In genomic region chr19:2168619-2169424, GRCh38 we compare ENCODE assay signal across 8 cellular contexts. TPM values are rescaled to one million over a fixed set of nuclear protein-coding genes. Genes with fewer than 3 reads are reported as not detected.
DNase-seq lines count a peak whose midpoint lies in the region; ATAC-seq and TF ChIP-seq lines count a peak whose summit lies in the region.

No MANE protein-coding gene starts in this region.

- no peak overlapping the region for H3K4me3 ChIP-seq in SJSA1
- H3K4me3 ChIP-seq in adipocyte (ENCODE audit: low read length): peak overlapping the region; percentile 72
- H3K4me3 ChIP-seq in cardiac muscle cell: no peak overlapping the region
- H3K4me3 ChIP-seq in prostate gland: no peak overlapping the region
- peak overlapping the region in 1 of 2 donors; percentile 15 for H3K4me3 ChIP-seq in vagina

- WGBS in prostate gland: 17% methylated on average over 24 of the region's 24 CpGs

- ATAC-seq in GM18870 (IDR thresholded peaks at IDR 0.05; ENCODE audit: unreplicated experiment): peak; percentile 46
- ATAC-seq in HG03280 (IDR thresholded peaks at IDR 0.05; ENCODE audit: unreplicated experiment): peak; percentile 34

- peak; percentile 94 for DNase-seq in AG08396 (ENCODE audit: low spot score)
- peak; percentile 97 to 98 for DNase-seq in SJSA1 (ENCODE audit: low read depth in 1 of 2, low spot score in 2 of 2)
- DNase-seq in adipocyte (ENCODE audit: low read depth): peak; percentile 98
- DNase-seq in cardiac muscle cell (ENCODE audit: low read depth in 1 of 2, low spot score in 1 of 2): peak; percentile 88 to 98
- DNase-seq in prostate gland (ENCODE audit: low spot score): peak; percentile 93
- DNase-seq in vagina (ENCODE audit: extremely low spot score in 2 of 2): peak in 1 of 2 donors; percentile 97

- peak overlapping the region; percentile 85 for H3K9ac ChIP-seq in adipocyte (ENCODE audit: low read length)

- intact Hi-C loops in prostate gland (cut with DNase I) (loop anchor here (2.0 kb wide), 1 partner anchor 16 kb away; no protein-coding TSS in a partner anchor), vagina (cut with DNase I) (loop anchor here (5.0 kb wide), 1 partner anchor 68 kb away; the partner anchor contains the start of genes PLEKHJ1 and SF3A2)

- no peaks in the 10 kb centered on the region for H3K9me3 ChIP-seq in SJSA1 (replicated peaks)
- H3K9me3 ChIP-seq in adipocyte (ENCODE audit: control insufficient read depth, low read length): no peaks in the 10 kb centered on the region
- H3K9me3 ChIP-seq in cardiac muscle cell (ENCODE audit: low read depth): no peaks in the 10 kb centered on the region
- no peaks in the 10 kb centered on the region for H3K9me3 ChIP-seq in prostate gland
- H3K9me3 ChIP-seq in vagina: no peaks in the 10 kb centered on the region

- TF ChIP-seq CTCF in cardiac muscle cell (IDR thresholded peaks at IDR 0.05; ENCODE audit: low read depth, low read length) (no peak), prostate gland (IDR thresholded peaks at IDR 0.05) (no peak), vagina (IDR thresholded peaks at IDR 0.05) (no peak)

- TF ChIP-seq POLR2A in prostate gland (IDR thresholded peaks at IDR 0.05) (peak; percentile 64), vagina (IDR thresholded peaks at IDR 0.05) (no peak)

- no peaks in the 10 kb centered on the region for H3K27me3 ChIP-seq in SJSA1 (replicated peaks)
- no peaks in the 10 kb centered on the region for H3K27me3 ChIP-seq in adipocyte (replicated peaks; ENCODE audit: control insufficient read depth, insufficient read depth, low read length)
- H3K27me3 ChIP-seq in cardiac muscle cell: no peaks in the 10 kb centered on the region
- H3K27me3 ChIP-seq in prostate gland (replicated peaks; ENCODE audit: insufficient read depth): no peaks in the 10 kb centered on the region
- no peaks in the 10 kb centered on the region for H3K27me3 ChIP-seq in vagina

- H3K36me3 ChIP-seq in SJSA1 (peaks cover 37% of the 10 kb centered on the region), adipocyte (ENCODE audit: control insufficient read depth, insufficient read depth, low read length, severe bottlenecking) (peaks cover 7% of the 10 kb centered on the region), cardiac muscle cell (no peaks in the 10 kb centered on the region), prostate gland (no peaks in the 10 kb centered on the region), vagina (no peaks in the 10 kb centered on the region)

- H3K4me1 ChIP-seq in SJSA1 (replicated peaks): peaks cover 42% of the 10 kb centered on the region
- H3K4me1 ChIP-seq in adipocyte (ENCODE audit: control insufficient read depth, insufficient read depth, low read length): peaks cover 61% of the 10 kb centered on the region
- H3K4me1 ChIP-seq in cardiac muscle cell (ENCODE audit: low read depth): peaks cover 67% of the 10 kb centered on the region
- H3K4me1 ChIP-seq in prostate gland (replicated peaks): peaks cover 26% of the 10 kb centered on the region
- peaks cover 55% of the 10 kb centered on the region for H3K4me1 ChIP-seq in vagina

- peak overlapping the region; percentile 62 for H3K27ac ChIP-seq in SJSA1
- H3K27ac ChIP-seq in cardiac muscle cell: peak overlapping the region; percentile 95
- H3K27ac ChIP-seq in prostate gland: peak overlapping the region; percentile 76 to 89
- H3K27ac ChIP-seq in vagina: peak overlapping the region; percentile 84

RNA-seq across cellular contexts. Expression of gene DOT1L, which starts 5.1 kb away (rescaled TPM):
- 5.9 and 7.8 TPM in 2 replicates for total RNA-seq in SJSA1 (2014; rRNA removed; shearing (Covaris generic))
- total RNA-seq in cardiac muscle cell (25.3 and 53.8 TPM in 2 replicates), prostate gland (10 to 100 TPM; 11.2 to 75.0 TPM), vagina (13.0 TPM)
- polyA plus RNA-seq in cardiac muscle cell: 15.6 and 19.1 TPM in 2 replicates

RNA-seq across cellular contexts. Expression of gene AP3D1, which starts 17.5 kb away (rescaled TPM):
- total RNA-seq in SJSA1 (2014; rRNA removed; shearing (Covaris generic)): 66.5 and 78.9 TPM in 2 replicates
- total RNA-seq in cardiac muscle cell (118 and 125 TPM in 2 replicates), prostate gland (100 to 1,000 TPM; 115 to 178 TPM), vagina (62.9 TPM)
- polyA plus RNA-seq in cardiac muscle cell: 112 and 115 TPM in 2 replicates
